1 cellular context compared by ENCODE assay signal in the genomic region with DNA sequence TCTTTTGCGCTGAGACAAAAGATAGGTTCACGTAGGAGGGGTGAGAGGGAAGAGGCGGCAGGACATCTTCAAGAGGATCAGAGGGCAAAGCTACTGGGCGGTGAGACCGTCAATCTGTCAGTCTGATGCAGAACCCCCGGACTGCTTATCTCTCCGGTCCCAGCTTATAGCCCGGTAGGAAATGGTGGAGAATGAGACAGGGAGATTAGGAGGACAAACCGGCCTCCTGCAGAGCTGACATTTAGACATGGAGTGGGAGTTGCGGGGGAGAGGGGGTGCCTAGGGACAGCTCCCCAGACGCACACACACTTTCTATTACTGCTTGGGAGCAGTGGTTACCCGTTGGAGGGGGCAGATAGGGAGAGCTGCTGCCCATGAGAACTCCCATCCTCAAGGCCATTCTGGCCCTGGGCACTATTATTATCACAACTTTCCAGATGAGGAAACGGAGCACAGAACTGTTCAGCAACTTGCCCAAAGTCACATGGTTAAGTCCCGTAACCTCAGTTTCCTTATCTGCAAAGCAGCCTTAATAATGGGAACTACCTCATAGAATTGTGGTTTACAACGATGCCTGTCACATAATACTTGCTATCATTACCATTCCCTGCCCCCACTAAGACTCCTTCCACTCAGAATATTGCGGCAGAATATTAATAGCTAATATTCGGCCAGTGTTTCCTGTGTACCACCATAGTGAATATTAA.
TF ChIP-seq lines count a peak whose summit lies in the region.

No MANE protein-coding gene starts in this region.

TF ChIP-seq in K562, 482 proteins besides CTCF, POLR2A, EP300 and RAD21 (continued from another document and continues in another):
- TF ChIP-seq, protein P1, sequence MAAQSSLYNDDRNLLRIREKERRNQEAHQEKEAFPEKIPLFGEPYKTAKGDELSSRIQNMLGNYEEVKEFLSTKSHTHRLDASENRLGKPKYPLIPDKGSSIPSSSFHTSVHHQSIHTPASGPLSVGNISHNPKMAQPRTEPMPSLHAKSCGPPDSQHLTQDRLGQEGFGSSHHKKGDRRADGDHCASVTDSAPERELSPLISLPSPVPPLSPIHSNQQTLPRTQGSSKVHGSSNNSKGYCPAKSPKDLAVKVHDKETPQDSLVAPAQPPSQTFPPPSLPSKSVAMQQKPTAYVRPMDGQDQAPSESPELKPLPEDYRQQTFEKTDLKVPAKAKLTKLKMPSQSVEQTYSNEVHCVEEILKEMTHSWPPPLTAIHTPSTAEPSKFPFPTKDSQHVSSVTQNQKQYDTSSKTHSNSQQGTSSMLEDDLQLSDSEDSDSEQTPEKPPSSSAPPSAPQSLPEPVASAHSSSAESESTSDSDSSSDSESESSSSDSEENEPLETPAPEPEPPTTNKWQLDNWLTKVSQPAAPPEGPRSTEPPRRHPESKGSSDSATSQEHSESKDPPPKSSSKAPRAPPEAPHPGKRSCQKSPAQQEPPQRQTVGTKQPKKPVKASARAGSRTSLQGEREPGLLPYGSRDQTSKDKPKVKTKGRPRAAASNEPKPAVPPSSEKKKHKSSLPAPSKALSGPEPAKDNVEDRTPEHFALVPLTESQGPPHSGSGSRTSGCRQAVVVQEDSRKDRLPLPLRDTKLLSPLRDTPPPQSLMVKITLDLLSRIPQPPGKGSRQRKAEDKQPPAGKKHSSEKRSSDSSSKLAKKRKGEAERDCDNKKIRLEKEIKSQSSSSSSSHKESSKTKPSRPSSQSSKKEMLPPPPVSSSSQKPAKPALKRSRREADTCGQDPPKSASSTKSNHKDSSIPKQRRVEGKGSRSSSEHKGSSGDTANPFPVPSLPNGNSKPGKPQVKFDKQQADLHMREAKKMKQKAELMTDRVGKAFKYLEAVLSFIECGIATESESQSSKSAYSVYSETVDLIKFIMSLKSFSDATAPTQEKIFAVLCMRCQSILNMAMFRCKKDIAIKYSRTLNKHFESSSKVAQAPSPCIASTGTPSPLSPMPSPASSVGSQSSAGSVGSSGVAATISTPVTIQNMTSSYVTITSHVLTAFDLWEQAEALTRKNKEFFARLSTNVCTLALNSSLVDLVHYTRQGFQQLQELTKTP (IDR thresholded peaks at IDR 0.05; ENCODE audit: low read depth in 1 of 2, partially characterized antibody in 2 of 2) = peak; percentile 13 to 85
- peak in 1 of 2 experiments; percentile 91; a peak in 2 of 4 replicates for TF ChIP-seq HDAC1 (IDR thresholded peaks at IDR 0.05)
- TF ChIP-seq NCOA4 (IDR thresholded peaks at IDR 0.05; ENCODE audit: partially characterized antibody) = peak; percentile 38
- TF ChIP-seq ZNF395 (CRISPR knock-in tag; IDR thresholded peaks at IDR 0.05) = peak; percentile 96
- TF ChIP-seq SIRT6 (IDR thresholded peaks at IDR 0.05; ENCODE audit: low read depth, low read length) = no peak
- no peak for TF ChIP-seq SNRNP70 (optimal IDR thresholded peaks at IDR 0.05; ENCODE audit: low read depth, low read length)
- TF ChIP-seq MTA2 (IDR thresholded peaks at IDR 0.05; ENCODE audit: low read depth) = peak; percentile 96
- TF ChIP-seq ZBTB9 (CRISPR knock-in tag; IDR thresholded peaks at IDR 0.05) = peak; percentile 20; the same call in 1 of the 2 replicates
- TF ChIP-seq ZBTB8A (IDR thresholded peaks at IDR 0.05; ENCODE audit: partially characterized antibody) = no peak
- TF ChIP-seq POLR3G (IDR thresholded peaks at IDR 0.05; ENCODE audit: extremely low read depth, insufficient read length, insufficient replicate concordance) = no peak
- no peak for TF ChIP-seq PCBP1 (IDR thresholded peaks at IDR 0.05; ENCODE audit: low read depth, low read length, poor library complexity, severe bottlenecking)
- no peak for TF ChIP-seq NONO (IDR thresholded peaks at IDR 0.05; ENCODE audit: low read depth in 2 of 2, low read length in 1 of 2)
- peak; percentile 59 for TF ChIP-seq ELF1 (tag; IDR thresholded peaks at IDR 0.05)
- TF ChIP-seq STAT5B (CRISPR knock-in tag; IDR thresholded peaks at IDR 0.05) = no peak
- no peak; a peak in 1 of 4 replicates for TF ChIP-seq MLLT1 (IDR thresholded peaks at IDR 0.05)
- TF ChIP-seq, protein P2, sequence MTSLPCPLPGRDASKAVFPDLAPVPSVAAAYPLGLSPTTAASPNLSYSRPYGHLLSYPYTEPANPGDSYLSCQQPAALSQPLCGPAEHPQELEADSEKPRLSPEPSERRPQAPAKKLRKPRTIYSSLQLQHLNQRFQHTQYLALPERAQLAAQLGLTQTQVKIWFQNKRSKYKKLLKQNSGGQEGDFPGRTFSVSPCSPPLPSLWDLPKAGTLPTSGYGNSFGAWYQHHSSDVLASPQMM (CRISPR knock-in tag; IDR thresholded peaks at IDR 0.05) = no peak
- TF ChIP-seq POLR2G (IDR thresholded peaks at IDR 0.05; ENCODE audit: low read depth, low read length) = no peak
- peak; percentile 80; the same call in 1 of the 2 replicates for TF ChIP-seq ZNF644 (tag; IDR thresholded peaks at IDR 0.05; ENCODE audit: low read depth)
- peak; percentile 28 for TF ChIP-seq NFYB (IDR thresholded peaks at IDR 0.05; ENCODE audit: extremely low read depth, insufficient read length)
- TF ChIP-seq ZNF23 (CRISPR knock-in tag; IDR thresholded peaks at IDR 0.05) = no peak
- TF ChIP-seq, protein P3, sequence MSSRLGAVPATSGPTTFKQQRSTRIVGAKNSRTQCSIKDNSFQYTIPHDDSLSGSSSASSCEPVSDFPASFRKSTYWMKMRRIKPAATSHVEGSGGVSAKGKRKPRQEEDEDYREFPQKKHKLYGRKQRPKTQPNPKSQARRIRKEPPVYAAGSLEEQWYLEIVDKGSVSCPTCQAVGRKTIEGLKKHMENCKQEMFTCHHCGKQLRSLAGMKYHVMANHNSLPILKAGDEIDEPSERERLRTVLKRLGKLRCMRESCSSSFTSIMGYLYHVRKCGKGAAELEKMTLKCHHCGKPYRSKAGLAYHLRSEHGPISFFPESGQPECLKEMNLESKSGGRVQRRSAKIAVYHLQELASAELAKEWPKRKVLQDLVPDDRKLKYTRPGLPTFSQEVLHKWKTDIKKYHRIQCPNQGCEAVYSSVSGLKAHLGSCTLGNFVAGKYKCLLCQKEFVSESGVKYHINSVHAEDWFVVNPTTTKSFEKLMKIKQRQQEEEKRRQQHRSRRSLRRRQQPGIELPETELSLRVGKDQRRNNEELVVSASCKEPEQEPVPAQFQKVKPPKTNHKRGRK (tag; IDR thresholded peaks at IDR 0.05) = no peak
- TF ChIP-seq ZNF444 (CRISPR knock-in tag; IDR thresholded peaks at IDR 0.05) = no peak
- no peak for TF ChIP-seq RFX5 (IDR thresholded peaks at IDR 0.05; ENCODE audit: low read depth, low read length)
- TF ChIP-seq PPARD (CRISPR knock-in tag; IDR thresholded peaks at IDR 0.05) = no peak
- TF ChIP-seq GATA2 (CRISPR knock-in tag; IDR thresholded peaks at IDR 0.05) = peak; percentile 99
- TF ChIP-seq BCL6 (CRISPR knock-in tag; IDR thresholded peaks at IDR 0.05) = no peak
- TF ChIP-seq NR1H2 (CRISPR knock-in tag; IDR thresholded peaks at IDR 0.05) = no peak
- TF ChIP-seq KAT8 (IDR thresholded peaks at IDR 0.05; ENCODE audit: low read depth) = no peak
- no peak for TF ChIP-seq ZNF124 (CRISPR knock-in tag; IDR thresholded peaks at IDR 0.05)
- no peak for TF ChIP-seq SLC30A9 (CRISPR knock-in tag; IDR thresholded peaks at IDR 0.05)
- TF ChIP-seq TCF15 (CRISPR knock-in tag; IDR thresholded peaks at IDR 0.05) = no peak
- TF ChIP-seq ZNF165 (CRISPR knock-in tag; IDR thresholded peaks at IDR 0.05; ENCODE audit: borderline replicate concordance) = no peak
- no peak for TF ChIP-seq THRAP3 (IDR thresholded peaks at IDR 0.05; ENCODE audit: borderline replicate concordance)
- no peak for TF ChIP-seq C11orf30 (IDR thresholded peaks at IDR 0.05; ENCODE audit: low read depth)
- no peak for TF ChIP-seq ZNF668 (CRISPR knock-in tag; IDR thresholded peaks at IDR 0.05)
- TF ChIP-seq, protein P4, sequence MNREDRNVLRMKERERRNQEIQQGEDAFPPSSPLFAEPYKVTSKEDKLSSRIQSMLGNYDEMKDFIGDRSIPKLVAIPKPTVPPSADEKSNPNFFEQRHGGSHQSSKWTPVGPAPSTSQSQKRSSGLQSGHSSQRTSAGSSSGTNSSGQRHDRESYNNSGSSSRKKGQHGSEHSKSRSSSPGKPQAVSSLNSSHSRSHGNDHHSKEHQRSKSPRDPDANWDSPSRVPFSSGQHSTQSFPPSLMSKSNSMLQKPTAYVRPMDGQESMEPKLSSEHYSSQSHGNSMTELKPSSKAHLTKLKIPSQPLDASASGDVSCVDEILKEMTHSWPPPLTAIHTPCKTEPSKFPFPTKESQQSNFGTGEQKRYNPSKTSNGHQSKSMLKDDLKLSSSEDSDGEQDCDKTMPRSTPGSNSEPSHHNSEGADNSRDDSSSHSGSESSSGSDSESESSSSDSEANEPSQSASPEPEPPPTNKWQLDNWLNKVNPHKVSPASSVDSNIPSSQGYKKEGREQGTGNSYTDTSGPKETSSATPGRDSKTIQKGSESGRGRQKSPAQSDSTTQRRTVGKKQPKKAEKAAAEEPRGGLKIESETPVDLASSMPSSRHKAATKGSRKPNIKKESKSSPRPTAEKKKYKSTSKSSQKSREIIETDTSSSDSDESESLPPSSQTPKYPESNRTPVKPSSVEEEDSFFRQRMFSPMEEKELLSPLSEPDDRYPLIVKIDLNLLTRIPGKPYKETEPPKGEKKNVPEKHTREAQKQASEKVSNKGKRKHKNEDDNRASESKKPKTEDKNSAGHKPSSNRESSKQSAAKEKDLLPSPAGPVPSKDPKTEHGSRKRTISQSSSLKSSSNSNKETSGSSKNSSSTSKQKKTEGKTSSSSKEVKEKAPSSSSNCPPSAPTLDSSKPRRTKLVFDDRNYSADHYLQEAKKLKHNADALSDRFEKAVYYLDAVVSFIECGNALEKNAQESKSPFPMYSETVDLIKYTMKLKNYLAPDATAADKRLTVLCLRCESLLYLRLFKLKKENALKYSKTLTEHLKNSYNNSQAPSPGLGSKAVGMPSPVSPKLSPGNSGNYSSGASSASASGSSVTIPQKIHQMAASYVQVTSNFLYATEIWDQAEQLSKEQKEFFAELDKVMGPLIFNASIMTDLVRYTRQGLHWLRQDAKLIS (CRISPR knock-in tag; IDR thresholded peaks at IDR 0.05) = no peak
- no peak for TF ChIP-seq BDP1 (IDR thresholded peaks at IDR 0.05; ENCODE audit: insufficient read depth, insufficient read length)
- TF ChIP-seq ZKSCAN8 (CRISPR knock-in tag; IDR thresholded peaks at IDR 0.05) = peak; percentile 68; the same call in 1 of the 2 replicates
- TF ChIP-seq LARP7 (IDR thresholded peaks at IDR 0.05) = no peak
- no peak for TF ChIP-seq ZNF217 (CRISPR knock-in tag; IDR thresholded peaks at IDR 0.05)
- TF ChIP-seq FOXP1 (CRISPR knock-in tag; IDR thresholded peaks at IDR 0.05) = no peak
- peak; percentile 98 to 99 for TF ChIP-seq TBL1XR1 (IDR thresholded peaks at IDR 0.05; ENCODE audit: low read length in 2 of 2)
- peak; percentile 50; the same call in 1 of the 2 replicates for TF ChIP-seq KLF1 (tag; IDR thresholded peaks at IDR 0.05)
- TF ChIP-seq KHSRP (IDR thresholded peaks at IDR 0.05) = peak; percentile 87
- no peak for TF ChIP-seq ZNF121 (CRISPR knock-in tag; conservative IDR thresholded peaks at IDR 0.05)
- TF ChIP-seq, protein P5, sequence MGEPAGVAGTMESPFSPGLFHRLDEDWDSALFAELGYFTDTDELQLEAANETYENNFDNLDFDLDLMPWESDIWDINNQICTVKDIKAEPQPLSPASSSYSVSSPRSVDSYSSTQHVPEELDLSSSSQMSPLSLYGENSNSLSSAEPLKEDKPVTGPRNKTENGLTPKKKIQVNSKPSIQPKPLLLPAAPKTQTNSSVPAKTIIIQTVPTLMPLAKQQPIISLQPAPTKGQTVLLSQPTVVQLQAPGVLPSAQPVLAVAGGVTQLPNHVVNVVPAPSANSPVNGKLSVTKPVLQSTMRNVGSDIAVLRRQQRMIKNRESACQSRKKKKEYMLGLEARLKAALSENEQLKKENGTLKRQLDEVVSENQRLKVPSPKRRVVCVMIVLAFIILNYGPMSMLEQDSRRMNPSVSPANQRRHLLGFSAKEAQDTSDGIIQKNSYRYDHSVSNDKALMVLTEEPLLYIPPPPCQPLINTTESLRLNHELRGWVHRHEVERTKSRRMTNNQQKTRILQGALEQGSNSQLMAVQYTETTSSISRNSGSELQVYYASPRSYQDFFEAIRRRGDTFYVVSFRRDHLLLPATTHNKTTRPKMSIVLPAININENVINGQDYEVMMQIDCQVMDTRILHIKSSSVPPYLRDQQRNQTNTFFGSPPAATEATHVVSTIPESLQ (CRISPR knock-in tag; IDR thresholded peaks at IDR 0.05) = no peak
- TF ChIP-seq FOXK2 (conservative IDR thresholded peaks at IDR 0.05 in 1 of 2, IDR thresholded peaks at IDR 0.05 in 1 of 2; ENCODE audit: low read depth in 2 of 2) = peak in 1 of 2 experiments; percentile 45; a peak in 1 of 4 replicates
